6 cellular contexts compared by ENCODE assay signal in the genomic region with DNA sequence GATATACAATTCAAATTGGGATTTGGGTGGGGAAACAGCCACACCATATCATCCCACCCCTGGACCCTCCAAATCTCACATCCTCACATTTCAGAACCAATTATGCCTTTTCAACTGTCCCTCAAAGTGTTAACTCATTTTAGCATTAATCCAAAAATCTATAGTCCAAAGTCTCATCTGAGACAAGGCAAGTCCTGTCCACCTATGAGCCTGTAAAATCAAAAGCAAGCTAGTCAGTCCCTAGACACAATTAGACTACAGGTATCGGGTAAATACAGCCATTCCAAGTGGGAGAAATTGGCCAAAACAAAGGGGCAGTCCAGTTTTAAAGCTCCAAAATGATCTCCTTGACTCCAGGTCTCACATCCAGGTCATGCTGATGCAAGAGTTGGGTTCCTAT.
"Had no signal": no experiment of that assay in that cellular context is flagged by ENCODE, and none has a peak within 500 bp of the region (broad histone marks: within the 10 kb centered on the region; RNA-seq: fewer than 3 reads in every experiment).

No MANE protein-coding gene starts in this region.

- FAIRE-seq: HTR-8/SVneo, K562 had no signal

- ATAC-seq: K562 had no signal

- DNase-seq: IMR-90, KBM-7, KG1 had no signal

- H3K27ac ChIP-seq: HL-60 had no signal

- H3K4me3 ChIP-seq: K562 had no signal
